ENCODE assay signal across 8 cellular contexts in genomic region chrX:105191878-105192277, GRCh38. TPM values are rescaled to one million over a fixed set of nuclear protein-coding genes. Genes with fewer than 3 reads are reported as not detected.
A peak's percentile ranks its signal among the peaks of the same experiment; 100 is the strongest.
DNase-seq lines count a peak whose midpoint lies in the region; ATAC-seq and TF ChIP-seq lines count a peak whose summit lies in the region.

No MANE protein-coding gene starts in this region.

- no peak overlapping the region for H3K4me3 Mint-ChIP-seq in natural killer cell

- intact Hi-C loops in natural killer cell (cut with micrococcal nuclease) (no loop called here), tibial artery (cut with DNase I; ENCODE audit: low total_unique reads) (no loop called here)

- POLR2A ChIA-PET in GM10248 (lab: Yijun Ruan, JAX): no interaction called here

- ATAC-seq in HG03135 (IDR thresholded peaks at IDR 0.05; ENCODE audit: unreplicated experiment) (peak; percentile 59), HG02870 (IDR thresholded peaks at IDR 0.05; ENCODE audit: unreplicated experiment) (no peak), natural killer cell (no peak)

- no peak overlapping the region for H3K4me3 ChIP-seq in liver (ENCODE audit: low read depth in 1 of 3, low read length in 3 of 3)
- H3K4me3 ChIP-seq in tibial artery: no peak overlapping the region

- H3K9ac ChIP-seq in liver (ENCODE audit: low read depth in 1 of 2, low read length in 2 of 2): no peak overlapping the region

- WGBS in liver: 55% methylated on average over 2 of the region's 2 CpGs

- H3K9me3 Mint-ChIP-seq in natural killer cell: no peaks in the 10 kb centered on the region

- no peaks in the 10 kb centered on the region for H3K36me3 Mint-ChIP-seq in natural killer cell

- H3K27ac ChIP-seq in VCaP: no peak overlapping the region
- no peak overlapping the region for H3K27ac ChIP-seq in liver (ENCODE audit: low read depth in 1 of 2, low read length in 2 of 2)
- no peak overlapping the region for H3K27ac ChIP-seq in tibial artery

- no peak overlapping the region for H3K27ac Mint-ChIP-seq in natural killer cell

- no peaks in the 10 kb centered on the region for H3K4me1 ChIP-seq in liver (ENCODE audit: control insufficient read depth in 4 of 4, insufficient read depth in 4 of 4, low read length in 3 of 4)
- no peaks in the 10 kb centered on the region for H3K4me1 ChIP-seq in tibial artery

- H3K27me3 ChIP-seq in liver (ENCODE audit: control insufficient read depth in 4 of 4, insufficient read depth in 4 of 4, low read length in 3 of 4) (no peaks in the 10 kb centered on the region), tibial artery (no peaks in the 10 kb centered on the region)

- peak; percentile 8 for DNase-seq in GM10248 (ENCODE audit: extremely low spot score)
- no peak for DNase-seq in GDM1 (lab: John Stamatoyannopoulos, UW)
- no peak for DNase-seq in natural killer cell
- no peak for DNase-seq in tibial artery

- CTCF ChIA-PET in GM10248 (lab: Yijun Ruan, JAX): interaction anchor here (1.2 kb wide), 1 partner anchor 16 kb away, joined by 3 read pairs; no protein-coding TSS in a partner anchor

- H3K9me3 ChIP-seq in liver (ENCODE audit: control insufficient read depth in 4 of 4, low read length in 3 of 4): no peaks in the 10 kb centered on the region
- no peaks in the 10 kb centered on the region for H3K9me3 ChIP-seq in tibial artery

- TF ChIP-seq CTCF in GM10248 (IDR thresholded peaks at IDR 0.05; ENCODE audit: control extremely low read depth, extremely low read depth, low read depth, missing control alignments) (no peak), VCaP (conservative IDR thresholded peaks at IDR 0.05) (peak; percentile 64), liver (IDR thresholded peaks at IDR 0.05; ENCODE audit: low read depth, low read length, missing input control) (peak; percentile 42), natural killer cell (IDR thresholded peaks at IDR 0.05) (no peak), tibial artery (IDR thresholded peaks at IDR 0.05) (no peak)

- H3K36me3 ChIP-seq in liver (ENCODE audit: control insufficient read depth in 4 of 4, insufficient read depth in 3 of 4, low read depth in 1 of 4, low read length in 3 of 4): no peaks in the 10 kb centered on the region
- H3K36me3 ChIP-seq in tibial artery: no peaks in the 10 kb centered on the region

- no peaks in the 10 kb centered on the region for H3K27me3 Mint-ChIP-seq in natural killer cell (ENCODE audit: low read depth in 2 of 2)

- TF ChIP-seq RAD21 in liver (IDR thresholded peaks at IDR 0.05): peak; percentile 28 to 66

- no peaks in the 10 kb centered on the region for H3K4me1 Mint-ChIP-seq in natural killer cell

TF ChIP-seq in liver, 16 proteins besides CTCF, POLR2A, EP300 and RAD21:
- TF ChIP-seq HNF4A (conservative IDR thresholded peaks at IDR 0.05) (no peak), JUND (IDR thresholded peaks at IDR 0.05) (no peak), EGR1 (IDR thresholded peaks at IDR 0.05; ENCODE audit: low read depth in 2 of 2) (no peak), NR2F2 (IDR thresholded peaks at IDR 0.05) (no peak), FOXA1 (IDR thresholded peaks at IDR 0.05) (no peak), HNF4G (IDR thresholded peaks at IDR 0.05) (no peak), FOXA2 (IDR thresholded peaks at IDR 0.05) (no peak), MAX (IDR thresholded peaks at IDR 0.05) (no peak), ZBTB33 (IDR thresholded peaks at IDR 0.05) (no peak), YY1 (IDR thresholded peaks at IDR 0.05) (no peak), GABPA (IDR thresholded peaks at IDR 0.05 in 1 of 2, conservative IDR thresholded peaks at IDR 0.05 in 1 of 2) (no peak), REST (IDR thresholded peaks at IDR 0.05) (no peak), ATF3 (IDR thresholded peaks at IDR 0.05) (no peak), RXRA (IDR thresholded peaks at IDR 0.05) (no peak), SP1 (IDR thresholded peaks at IDR 0.05) (no peak)

RNA-seq across cellular contexts. Expression of gene TEX13A, which starts 28.6 kb away (rescaled TPM):
- total RNA-seq in liver (not detected), natural killer cell (not detected)
- polyA plus RNA-seq in liver: not detected

Comparison
In these comparisons a context has a peak if more than half of its experiments do, and no peak if none do; other contexts are left out.
1. CTCF ChIP-seq: peak in VCaP (single experiment) and liver (single experiment); none in GM10248 (single experiment), natural killer cell (single experiment) and tibial artery (0 of 2).